11 cellular contexts compared by ENCODE assay signal in genomic region chr9:31304576-31304975, GRCh38.
DNase-seq lines count a peak whose midpoint lies in the region; ATAC-seq and TF ChIP-seq lines count a peak whose summit lies in the region.
"Had no signal": no experiment of that assay in that cellular context is flagged by ENCODE, and none has a peak within 500 bp of the region (broad histone marks: within the 10 kb centered on the region; RNA-seq: fewer than 3 reads in every experiment).

No MANE protein-coding gene starts in this region.

- no peak for ATAC-seq in HG03342 (IDR thresholded peaks at IDR 0.05; ENCODE audit: unreplicated experiment)

- DNase-seq in HPDE6-E6E7 (ENCODE audit: extremely low spot score) (peak; percentile 19), RWPE1 (ENCODE audit: low spot score) (peak; percentile 68), fibroblast of gingiva (ENCODE audit: low read depth) (peak; percentile 5), renal cortical epithelial cell (ENCODE audit: low read depth) (peak; percentile 80), HEK293T (ENCODE audit: extremely low spot score) (no peak), NCI-H2107 (lab: John Stamatoyannopoulos, UW) (no peak)
- DNase-seq: activated CD8-positive, alpha-beta memory T cell treated with anti-CD3 and anti-CD28 coated beads, Interleukin-2, amount 50 U/mL, for 4 hours; gastrocnemius medialis; upper lobe of left lung had no signal

- no peak overlapping the region for H3K27ac ChIP-seq in RWPE1
- H3K27ac ChIP-seq: gastrocnemius medialis, right atrium auricular region, upper lobe of left lung had no signal

- CTCF ChIA-PET in RWPE1 (lab: Yijun Ruan, JAX) (interaction anchor here (0.7 to 0.9 kb wide), 3 partner anchors 20 to 506 kb away, joined by 3 to 4 read pairs (median 3); no protein-coding TSS in a partner anchor), HEK293T (lab: Yijun Ruan, JAX) (no interaction called here)

- POLR2A ChIA-PET in RWPE1 (lab: Yijun Ruan, JAX; ENCODE audit: low non-redundant PET) (no interaction called here), HEK293T (lab: Yijun Ruan, JAX) (no interaction called here)

- TF ChIP-seq CTCF in RWPE1 (conservative IDR thresholded peaks at IDR 0.05; ENCODE audit: low read depth): no peak

TF ChIP-seq in HEK293T, 16 proteins besides CTCF, POLR2A, EP300 and RAD21:
- no peak for TF ChIP-seq LEF1 (IDR thresholded peaks at IDR 0.05; ENCODE audit: borderline replicate concordance)
- no peak for TF ChIP-seq SP1 (IDR thresholded peaks at IDR 0.05)
- no peak for TF ChIP-seq FOXA1 (IDR thresholded peaks at IDR 0.05)
- TF ChIP-seq NFRKB (IDR thresholded peaks at IDR 0.05): no peak
- no peak for TF ChIP-seq L3MBTL2 (conservative IDR thresholded peaks at IDR 0.05)
- no peak for TF ChIP-seq ZNF384 (IDR thresholded peaks at IDR 0.05)
- no peak for TF ChIP-seq HDGF (IDR thresholded peaks at IDR 0.05; ENCODE audit: borderline replicate concordance)

Comparison
In these comparisons a context has a peak if more than half of its experiments do, and no peak if none do; other contexts are left out.
1. DNase-seq: peak in HPDE6-E6E7 (single experiment), RWPE1 (single experiment), fibroblast of gingiva (single experiment) and renal cortical epithelial cell (single experiment); none in HEK293T (single experiment) and NCI-H2107 (single experiment).